In genomic region chr1:210250998-210251679, GRCh38 we compare ENCODE assay signal across 8 cellular contexts. TPM values are rescaled to one million over a fixed set of nuclear protein-coding genes. Genes with fewer than 3 reads are reported as not detected.
DNase-seq lines count a peak whose midpoint lies in the region; ATAC-seq and TF ChIP-seq lines count a peak whose summit lies in the region.

No MANE protein-coding gene starts in this region.

- H3K4me1 ChIP-seq in iPS-20b (ENCODE audit: insufficient read depth, low read length) (peaks cover 21% of the 10 kb centered on the region), skeletal muscle tissue (ENCODE audit: control insufficient read depth in 3 of 3, insufficient read depth in 3 of 3, low read length in 3 of 3) (peaks cover 12 to 19% (median 12%) of the 10 kb centered on the region in 3 donors)

- TF ChIP-seq CTCF in HFF-Myc (IDR thresholded peaks at IDR 0.05; ENCODE audit: low read depth, low read length, missing control alignments) (no peak), brain microvascular endothelial cell (IDR thresholded peaks at IDR 0.05; ENCODE audit: low read depth, low read length, missing control alignments) (no peak)

- peaks cover 4% of the 10 kb centered on the region for H3K27me3 ChIP-seq in brain microvascular endothelial cell (replicated peaks)
- peaks cover 48% of the 10 kb centered on the region for H3K27me3 ChIP-seq in iPS-20b (ENCODE audit: insufficient read depth, low read length)
- peaks cover 16 to 41% (median 25%) of the 10 kb centered on the region in 3 donors for H3K27me3 ChIP-seq in skeletal muscle tissue (ENCODE audit: control insufficient read depth in 3 of 3, insufficient read depth in 3 of 3, low read length in 3 of 3)

- H3K27ac ChIP-seq in brain microvascular endothelial cell = no peak overlapping the region
- H3K27ac ChIP-seq in iPS-20b (ENCODE audit: low read length) = no peak overlapping the region
- no peak overlapping the region for H3K27ac ChIP-seq in skeletal muscle tissue (ENCODE audit: low read depth, low read length)

- ATAC-seq in HG02588 (IDR thresholded peaks at IDR 0.05; ENCODE audit: unreplicated experiment) (no peak), HG03571 (IDR thresholded peaks at IDR 0.05; ENCODE audit: unreplicated experiment) (no peak)

- DNase-seq in C1 segment of cervical spinal cord (lab: John Stamatoyannopoulos, UW) = peak in 13 of 14 donors; percentile 51 to 90 (median 74)
- DNase-seq in HFF-Myc (ENCODE audit: extremely low read depth, low read depth) = no peak
- DNase-seq in NCI-H748 treated with DMSO at 0.1 percent for 48 hours (lab: John Stamatoyannopoulos, UW) = peak; percentile 47
- no peak for DNase-seq in brain microvascular endothelial cell

- H3K9me3 ChIP-seq in iPS-20b (ENCODE audit: insufficient read depth, low read depth, low read length) (no peaks in the 10 kb centered on the region), skeletal muscle tissue (ENCODE audit: control insufficient read depth in 3 of 3, low read length in 3 of 3) (no peaks in the 10 kb centered on the region)

- H3K9ac ChIP-seq in iPS-20b (ENCODE audit: low read depth, low read length) (peak overlapping the region; percentile 57; the same call in 1 of the 2 replicates), skeletal muscle tissue (ENCODE audit: low read depth in 1 of 3, low read length in 3 of 3) (peak overlapping the region in 1 of 3 donors; percentile 69)

- in situ Hi-C loops in brain microvascular endothelial cell (cut with HindIII; ENCODE audit: low pct_ligation_motif_present, low sequenced_read_pairs) = no loop called here

- H3K4me3 ChIP-seq in HFF-Myc (replicated peaks; ENCODE audit: low read depth, low read length) (peak overlapping the region; percentile 31), brain microvascular endothelial cell (ENCODE audit: low read depth, low read length) (peak overlapping the region; percentile 52), iPS-20b (ENCODE audit: low read length) (peak overlapping the region; percentile 66), skeletal muscle tissue (ENCODE audit: low read length in 3 of 3) (peak overlapping the region; percentile 52 to 72 (median 63))

- no peaks in the 10 kb centered on the region for H3K36me3 ChIP-seq in brain microvascular endothelial cell (replicated peaks)
- no peaks in the 10 kb centered on the region for H3K36me3 ChIP-seq in iPS-20b (ENCODE audit: insufficient read depth, low read depth, low read length)
- no peaks in the 10 kb centered on the region for H3K36me3 ChIP-seq in skeletal muscle tissue (ENCODE audit: control insufficient read depth in 3 of 3, insufficient read depth in 3 of 3, low read length in 3 of 3)

RNA-seq across cellular contexts. Expression of gene SERTAD4, which starts 18.5 kb away (rescaled TPM):
- 1.6 TPM for total RNA-seq in skeletal muscle tissue

Comparison
In these comparisons a context has a peak if more than half of its experiments do, and no peak if none do; other contexts are left out.
1. DNase-seq: peak in C1 segment of cervical spinal cord (13 of 14) and NCI-H748 treated with DMSO at 0.1 percent for 48 hours (single experiment); none in HFF-Myc (single experiment) and brain microvascular endothelial cell (single experiment).
2. Peak in every context shown above with its lines, with median percentiles within 50 percentile points of each other: H3K4me3 ChIP-seq.